ENCODE assay signal across 1 cellular context in genomic region chr12:103929051-103929908, GRCh38.
TF ChIP-seq lines count a peak whose summit lies in the region.

No MANE protein-coding gene starts in this region.

TF ChIP-seq in HepG2, 621 proteins besides CTCF, POLR2A, EP300 and RAD21 (continued from another document and continues in another):
- 0 out of 2 replicates have a peak, but pooled peaks have one; percentile 38 for TF ChIP-seq PRDM15 (CRISPR knock-in tag; IDR thresholded peaks at IDR 0.05)
- TF ChIP-seq GZF1 (CRISPR knock-in tag; IDR thresholded peaks at IDR 0.05), result no peak
- 0 out of 2 replicates have a peak, but pooled peaks have one; percentile 28 for TF ChIP-seq REL (CRISPR knock-in tag; conservative IDR thresholded peaks at IDR 0.05)
- peak; percentile 62; the same call in 1 of the 2 replicates for TF ChIP-seq ZNF225 (CRISPR knock-in tag; IDR thresholded peaks at IDR 0.05)
- no peak; the same call in 1 of the 2 replicates for TF ChIP-seq FOSL2 (CRISPR knock-in tag; IDR thresholded peaks at IDR 0.05)
- TF ChIP-seq TSC22D2 (CRISPR knock-in tag; IDR thresholded peaks at IDR 0.05; ENCODE audit: borderline replicate concordance), result 0 out of 2 replicates have a peak, but pooled peaks have one; percentile 26
- peak; percentile 34 for TF ChIP-seq XRCC5 (optimal IDR thresholded peaks at IDR 0.05; ENCODE audit: low read length)
- TF ChIP-seq NFKBIZ (CRISPR knock-in tag; IDR thresholded peaks at IDR 0.05), result no peak
- TF ChIP-seq TBX2 (CRISPR knock-in tag; IDR thresholded peaks at IDR 0.05; ENCODE audit: borderline replicate concordance), result peak; percentile 29; the same call in 1 of the 2 replicates
- TF ChIP-seq KMT2A (CRISPR knock-in tag; IDR thresholded peaks at IDR 0.05), result peak; percentile 66
- no peak for TF ChIP-seq E2F2 (CRISPR knock-in tag; IDR thresholded peaks at IDR 0.05; ENCODE audit: borderline replicate concordance)
- peak; percentile 67 for TF ChIP-seq ARID4A (CRISPR knock-in tag; IDR thresholded peaks at IDR 0.05; ENCODE audit: borderline replicate concordance)
- peak; percentile 96 for TF ChIP-seq ZFX (CRISPR knock-in tag; IDR thresholded peaks at IDR 0.05; ENCODE audit: low read depth)
- peak; percentile 28; the same call in 1 of the 2 replicates for TF ChIP-seq ZMAT3 (CRISPR knock-in tag; conservative IDR thresholded peaks at IDR 0.05)
- peak; percentile 82 for TF ChIP-seq ZNF574 (CRISPR knock-in tag; IDR thresholded peaks at IDR 0.05)
- TF ChIP-seq ZNF597 (CRISPR knock-in tag; IDR thresholded peaks at IDR 0.05), result 0 out of 2 replicates have a peak, but pooled peaks have one; percentile 38
- TF ChIP-seq SRY (CRISPR knock-in tag; IDR thresholded peaks at IDR 0.05), result no peak
- TF ChIP-seq RBM22 (optimal IDR thresholded peaks at IDR 0.05; ENCODE audit: low read length), result peak; percentile 33
- no peak for TF ChIP-seq ZNF205 (CRISPR knock-in tag; IDR thresholded peaks at IDR 0.05)
- TF ChIP-seq RFXAP (CRISPR knock-in tag; IDR thresholded peaks at IDR 0.05; ENCODE audit: borderline replicate concordance), result peak; percentile 13; the same call in 1 of the 2 replicates
- TF ChIP-seq PATZ1 (CRISPR knock-in tag; IDR thresholded peaks at IDR 0.05), result peak; percentile 83
- TF ChIP-seq RFX3 (CRISPR knock-in tag; IDR thresholded peaks at IDR 0.05), result no peak
- no peak for TF ChIP-seq ATF7 (IDR thresholded peaks at IDR 0.05)
- 0 out of 2 replicates have a peak, but pooled peaks have one; percentile 55 for TF ChIP-seq ATF7 (CRISPR knock-in tag; IDR thresholded peaks at IDR 0.05)
- TF ChIP-seq JUN (CRISPR knock-in tag; IDR thresholded peaks at IDR 0.05), result no peak
- 0 out of 2 replicates have a peak, but pooled peaks have one; percentile 21 for TF ChIP-seq SIN3A (IDR thresholded peaks at IDR 0.05; ENCODE audit: borderline replicate concordance, low read depth, low read length)
- peak; percentile 84; the same call in 1 of the 2 replicates for TF ChIP-seq ZNF276 (CRISPR knock-in tag; IDR thresholded peaks at IDR 0.05; ENCODE audit: low read depth)
- TF ChIP-seq JUNB (CRISPR knock-in tag; IDR thresholded peaks at IDR 0.05; ENCODE audit: borderline replicate concordance), result no peak
- no peak for TF ChIP-seq GMEB2 (CRISPR knock-in tag; IDR thresholded peaks at IDR 0.05; ENCODE audit: low read depth)
- TF ChIP-seq ZNF564 (CRISPR knock-in tag; IDR thresholded peaks at IDR 0.05), result 0 out of 2 replicates have a peak, but pooled peaks have one; percentile 45
- TF ChIP-seq HNF1B (CRISPR knock-in tag; IDR thresholded peaks at IDR 0.05), result peak; percentile 19; the same call in 1 of the 2 replicates
- peak in 1 of 2 experiments; percentile 14; a peak in 1 of 4 replicates for TF ChIP-seq KLF16 (CRISPR knock-in tag; IDR thresholded peaks at IDR 0.05)
- TF ChIP-seq FOXA3 (CRISPR knock-in tag; IDR thresholded peaks at IDR 0.05), result no peak; the same call in 1 of the 2 replicates
- TF ChIP-seq SP2 (CRISPR knock-in tag; IDR thresholded peaks at IDR 0.05), result no peak
- TF ChIP-seq ZNF232 (CRISPR knock-in tag; IDR thresholded peaks at IDR 0.05; ENCODE audit: borderline replicate concordance), result no peak
- TF ChIP-seq DMAP1 (CRISPR knock-in tag; IDR thresholded peaks at IDR 0.05), result peak; percentile 66
- TF ChIP-seq MLX (CRISPR knock-in tag; IDR thresholded peaks at IDR 0.05), result peak; percentile 87
- TF ChIP-seq CREM (IDR thresholded peaks at IDR 0.05), result peak; percentile 94
- TF ChIP-seq CREM (CRISPR knock-in tag; IDR thresholded peaks at IDR 0.05), result no peak
